Comparison of ENCODE assay signal across 23 cellular contexts in the genomic region with DNA sequence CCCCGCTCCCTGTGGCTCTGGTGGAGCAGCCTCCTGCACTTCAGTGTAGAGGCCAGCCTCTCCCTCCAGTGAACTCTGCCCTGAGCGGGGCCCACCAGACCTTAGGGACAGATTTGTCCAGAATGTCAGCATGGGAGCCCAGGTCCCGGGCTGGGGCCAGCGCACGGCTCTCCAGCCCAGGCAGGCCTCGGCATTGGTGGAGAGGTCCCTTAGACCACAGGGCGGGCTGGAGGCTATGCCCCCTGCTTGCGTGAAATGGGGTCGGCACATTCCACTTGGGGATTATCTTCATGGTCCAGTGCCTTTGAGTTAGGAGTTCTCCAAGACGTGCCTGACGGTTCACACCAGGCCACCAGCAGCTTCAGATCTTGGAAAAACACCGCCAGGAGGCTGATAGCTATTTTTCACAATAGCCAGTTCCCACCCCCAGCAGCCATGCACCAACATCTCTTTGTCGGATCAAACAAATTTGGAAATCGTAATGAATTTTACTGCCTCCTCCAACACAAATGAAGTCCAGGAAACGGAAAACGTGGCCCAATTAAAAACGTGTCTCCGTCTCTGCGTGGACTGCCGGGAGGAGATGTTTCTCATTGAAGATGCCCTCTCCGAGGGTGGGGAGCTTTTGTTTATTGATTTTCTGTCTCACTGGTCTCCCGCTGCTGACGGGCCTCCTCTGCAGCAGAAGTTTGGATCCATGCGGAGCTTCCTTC.
DNase-seq lines count a peak whose midpoint lies in the region; TF ChIP-seq lines count a peak whose summit lies in the region.
"Had no signal": no experiment of that assay in that cellular context is flagged by ENCODE, and none has a peak within 500 bp of the region (broad histone marks: within the 10 kb centered on the region; RNA-seq: fewer than 3 reads in every experiment).

No MANE protein-coding gene starts in this region.

- WGBS in mesodermal cell (ENCODE audit: insufficient coverage in 2 of 2), 2 experiments: 69 to 72% methylated on average over 20 to 23 of the region's 24 CpGs

- peak overlapping the region; percentile 48; the same call in 1 of the 2 replicates for H3K4me3 ChIP-seq in BLaER1
- peak overlapping the region; percentile 8; the same call in 1 of the 2 replicates for H3K4me3 ChIP-seq in WERI-Rb-1 (ENCODE audit: low read depth, low read length)
- H3K4me3 ChIP-seq in mesodermal cell (ENCODE audit: extremely low read depth, insufficient read depth, low read length, poor library complexity, severe bottlenecking): no peak overlapping the region
- H3K4me3 ChIP-seq: HAP-1, upper lobe of right lung had no signal

- H3K36me3 ChIP-seq in BLaER1 (no peaks in the 10 kb centered on the region), WERI-Rb-1 (no peaks in the 10 kb centered on the region), mesodermal cell (ENCODE audit: control insufficient read depth, insufficient read depth, low read length) (no peaks in the 10 kb centered on the region)
- H3K36me3 ChIP-seq: HAP-1, upper lobe of right lung had no signal

- H3K27ac ChIP-seq in BLaER1 (peak overlapping the region; percentile 94), WERI-Rb-1 (peak overlapping the region; percentile 95), mesodermal cell (ENCODE audit: low read depth, low read length, severe bottlenecking) (peak overlapping the region; percentile 66)
- H3K27ac ChIP-seq: upper lobe of right lung had no signal

- POLR2A ChIA-PET in HEK293T (lab: Yijun Ruan, JAX): interaction anchor here (0.8 to 1.0 kb wide), 2 partner anchors 9 to 50 kb away, joined by 3 read pairs; no protein-coding TSS in a partner anchor

- H3K27me3 ChIP-seq in BLaER1: no peaks in the 10 kb centered on the region
- H3K27me3 ChIP-seq in WERI-Rb-1 (ENCODE audit: insufficient read depth, low read depth, severe bottlenecking): no peaks in the 10 kb centered on the region
- H3K27me3 ChIP-seq: upper lobe of right lung had no signal

- H3K9me3 ChIP-seq in BLaER1 (no peaks in the 10 kb centered on the region), WERI-Rb-1 (ENCODE audit: severe bottlenecking) (no peaks in the 10 kb centered on the region), mesodermal cell (ENCODE audit: control insufficient read depth, low read length) (peaks cover 5% of the 10 kb centered on the region)
- H3K9me3 ChIP-seq: HAP-1, upper lobe of right lung had no signal

- H3K4me1 ChIP-seq in BLaER1: peaks cover 95% of the 10 kb centered on the region
- H3K4me1 ChIP-seq in mesodermal cell (ENCODE audit: control insufficient read depth, insufficient read depth, low read length, poor library complexity, severe bottlenecking): peaks cover 33% of the 10 kb centered on the region
- H3K4me1 ChIP-seq: HAP-1 had no signal

- DNase-seq in HEK293T (ENCODE audit: extremely low spot score) (no peak), WERI-Rb-1 (peak; percentile 64), GF-D8 (lab: John Stamatoyannopoulos, UW) (no peak), AG08395 (ENCODE audit: low spot score) (no peak), epidermal melanocyte (ENCODE audit: insufficient read length, low spot score) (no peak)
- DNase-seq in stimulated activated CD4-positive, alpha-beta T cell treated with anti-CD3 and anti-CD28 coated beads, Interleukin-2, amount 100 ng/mL, for 48 hours: no peak
- DNase-seq: ACHN; activated gamma-delta T cell; amygdala; CD4-positive, alpha-beta memory T cell; cerebellar nuclear complex; KG1; kidney; NCI-H748 treated with DMSO at 0.1 percent for 48 hours; nucleus accumbens; PC-3; stimulated activated CD4-positive, alpha-beta T cell treated with anti-CD3 and anti-CD28 coated beads, Interleukin-2, amount 100 ng/mL, for 24 hours; stimulated activated naive CD8-positive, alpha-beta T cell treated with anti-CD3 and anti-CD28 coated beads, Interleukin-15, amount 100 ng/mL, for 72 hours; T1000; upper lobe of right lung had no signal

- no peaks in the 10 kb centered on the region for H4K20me1 ChIP-seq in BLaER1

- H3K9ac ChIP-seq in BLaER1: peak overlapping the region; percentile 78

- CTCF ChIA-PET in HEK293T (lab: Yijun Ruan, JAX): interaction anchor here (1.0 kb wide), 1 partner anchor 12 kb away, joined by 5 read pairs; no protein-coding TSS in a partner anchor

- H3K4me2 ChIP-seq in BLaER1: peak overlapping the region; percentile 97

- TF ChIP-seq CTCF in WERI-Rb-1 (IDR thresholded peaks at IDR 0.05; ENCODE audit: low read depth, low read length): no peak

TF ChIP-seq in HEK293T, 16 proteins besides CTCF, POLR2A, EP300 and RAD21:
- TF ChIP-seq BHLHE40 (IDR thresholded peaks at IDR 0.05; ENCODE audit: borderline replicate concordance): no peak
- TF ChIP-seq, protein P1, sequence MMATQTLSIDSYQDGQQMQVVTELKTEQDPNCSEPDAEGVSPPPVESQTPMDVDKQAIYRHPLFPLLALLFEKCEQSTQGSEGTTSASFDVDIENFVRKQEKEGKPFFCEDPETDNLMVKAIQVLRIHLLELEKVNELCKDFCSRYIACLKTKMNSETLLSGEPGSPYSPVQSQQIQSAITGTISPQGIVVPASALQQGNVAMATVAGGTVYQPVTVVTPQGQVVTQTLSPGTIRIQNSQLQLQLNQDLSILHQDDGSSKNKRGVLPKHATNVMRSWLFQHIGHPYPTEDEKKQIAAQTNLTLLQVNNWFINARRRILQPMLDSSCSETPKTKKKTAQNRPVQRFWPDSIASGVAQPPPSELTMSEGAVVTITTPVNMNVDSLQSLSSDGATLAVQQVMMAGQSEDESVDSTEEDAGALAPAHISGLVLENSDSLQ (IDR thresholded peaks at IDR 0.05): no peak; the same call in 1 of the 2 replicates
- TF ChIP-seq FOXK2 (IDR thresholded peaks at IDR 0.05): no peak
- peak; percentile 25; the same call in 1 of the 2 replicates for TF ChIP-seq CTBP1 (IDR thresholded peaks at IDR 0.05; ENCODE audit: borderline replicate concordance)
